1 cellular context compared by ENCODE assay signal in the genomic region with DNA sequence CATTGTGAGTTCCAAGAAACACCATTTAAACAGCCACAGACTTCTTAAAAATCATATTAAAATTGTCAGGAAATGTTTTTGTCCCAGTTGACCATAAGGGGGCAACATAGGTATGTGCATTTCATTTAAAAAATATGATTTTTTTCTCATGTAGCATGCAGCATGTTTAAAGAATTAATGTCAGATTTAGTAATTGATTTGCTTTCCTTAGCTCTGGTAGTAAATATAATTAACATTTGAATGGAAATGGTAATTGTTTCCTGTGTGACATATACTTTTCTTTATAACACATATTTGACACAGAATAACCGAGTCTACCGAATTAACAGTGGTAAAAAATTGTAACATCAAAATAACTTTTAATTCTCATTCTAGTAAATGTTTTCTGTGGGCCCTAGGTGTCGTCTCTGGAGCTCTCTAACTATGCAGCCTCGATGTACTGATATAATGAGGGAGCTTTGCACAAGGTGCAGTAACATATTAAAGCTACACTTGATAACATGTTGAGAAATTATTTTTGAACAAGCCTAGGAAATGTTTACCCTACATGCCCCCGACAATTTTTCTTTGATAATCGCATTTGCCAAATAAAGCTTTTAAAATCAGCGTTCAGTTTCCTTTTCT.
A peak's percentile ranks its signal among the peaks of the same experiment; 100 is the strongest.
TF ChIP-seq lines count a peak whose summit lies in the region.

No MANE protein-coding gene starts in this region.

TF ChIP-seq in IMR-90, 13 proteins besides CTCF, POLR2A, EP300 and RAD21:
- peak; percentile 74 for TF ChIP-seq SMC3 (IDR thresholded peaks at IDR 0.05; ENCODE audit: low read depth, low read length)
- TF ChIP-seq, protein P1, sequence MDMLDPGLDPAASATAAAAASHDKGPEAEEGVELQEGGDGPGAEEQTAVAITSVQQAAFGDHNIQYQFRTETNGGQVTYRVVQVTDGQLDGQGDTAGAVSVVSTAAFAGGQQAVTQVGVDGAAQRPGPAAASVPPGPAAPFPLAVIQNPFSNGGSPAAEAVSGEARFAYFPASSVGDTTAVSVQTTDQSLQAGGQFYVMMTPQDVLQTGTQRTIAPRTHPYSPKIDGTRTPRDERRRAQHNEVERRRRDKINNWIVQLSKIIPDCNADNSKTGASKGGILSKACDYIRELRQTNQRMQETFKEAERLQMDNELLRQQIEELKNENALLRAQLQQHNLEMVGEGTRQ (IDR thresholded peaks at IDR 0.05; ENCODE audit: low read depth, low read length) = no peak
- TF ChIP-seq NFE2L2 (IDR thresholded peaks at IDR 0.05; ENCODE audit: low read depth, low read length) = no peak
